8 cellular contexts compared by ENCODE assay signal in genomic region chr6:106163446-106163965, GRCh38.
DNase-seq lines count a peak whose midpoint lies in the region; ATAC-seq and TF ChIP-seq lines count a peak whose summit lies in the region.

No MANE protein-coding gene starts in this region.

- peaks cover 4 to 15% (median 9%) of the 10 kb centered on the region in 4 donors for H3K4me1 ChIP-seq in Peyer's patch
- H3K4me1 ChIP-seq in lower lobe of right lung = peaks cover 12% of the 10 kb centered on the region

- H3K36me3 ChIP-seq in Peyer's patch (no peaks in the 10 kb centered on the region), lower lobe of right lung (no peaks in the 10 kb centered on the region)

- intact Hi-C loops in lower lobe of right lung (cut with DNase I) = no loop called here

- TF ChIP-seq CTCF in HFFc6 (IDR thresholded peaks at IDR 0.05) (peak; percentile 29), Peyer's patch (IDR thresholded peaks at IDR 0.05) (peak in 2 of 6 experiments; percentile 14 to 20), lower lobe of right lung (IDR thresholded peaks at IDR 0.05) (no peak)

- peaks cover 7% of the 10 kb centered on the region for H3K36me3 Mint-ChIP-seq in HFFc6 (ENCODE audit: low read depth)
- H3K36me3 Mint-ChIP-seq in stimulated activated naive CD8-positive, alpha-beta T cell treated with anti-CD3 and anti-CD28 coated beads, Interleukin-15, Interleukin-2, amounts not matched to agents 100 ng/mL and 50 ng/mL, for 24 hours (ENCODE audit: low read depth) = peaks cover 4% of the 10 kb centered on the region

- peak overlapping the region; percentile 100 for H3K27ac Mint-ChIP-seq in HFFc6
- H3K27ac Mint-ChIP-seq in stimulated activated naive CD8-positive, alpha-beta T cell treated with anti-CD3 and anti-CD28 coated beads, Interleukin-15, Interleukin-2, amounts not matched to agents 100 ng/mL and 50 ng/mL, for 24 hours = peak overlapping the region; percentile 98

- H3K4me3 ChIP-seq in Peyer's patch (peak overlapping the region in 1 of 4 donors; percentile 2), lower lobe of right lung (peak overlapping the region; percentile 17)

- H3K27me3 ChIP-seq in Peyer's patch = no peaks in the 10 kb centered on the region
- H3K27me3 ChIP-seq in lower lobe of right lung (ENCODE audit: low read depth) = no peaks in the 10 kb centered on the region

- peak; percentile 50 for DNase-seq in GM04504 (ENCODE audit: low read depth)
- DNase-seq in HFFc6 = peak; percentile 82
- peak in 2 of 3 donors; percentile 63 to 77 for DNase-seq in Peyer's patch
- DNase-seq in astrocyte of the hippocampus (ENCODE audit: low read depth, low spot score) = peak; percentile 64
- DNase-seq in lower lobe of right lung = peak; percentile 55

- peaks cover 71% of the 10 kb centered on the region for H3K4me1 Mint-ChIP-seq in HFFc6 (ENCODE audit: low read depth)
- H3K4me1 Mint-ChIP-seq in stimulated activated naive CD8-positive, alpha-beta T cell treated with anti-CD3 and anti-CD28 coated beads, Interleukin-15, Interleukin-2, amounts not matched to agents 100 ng/mL and 50 ng/mL, for 24 hours (ENCODE audit: low read depth) = peaks cover 63% of the 10 kb centered on the region

- H3K9me3 ChIP-seq in Peyer's patch (no peaks in the 10 kb centered on the region), lower lobe of right lung (no peaks in the 10 kb centered on the region)

- ATAC-seq in lower lobe of right lung = peak; percentile 63 to 76
- no peak for ATAC-seq in GM19324 (IDR thresholded peaks at IDR 0.05; ENCODE audit: low FRiP score, unreplicated experiment)
- ATAC-seq in HG02884 (IDR thresholded peaks at IDR 0.05; ENCODE audit: unreplicated experiment) = no peak

- H3K27ac ChIP-seq in Peyer's patch (peak overlapping the region; percentile 76 to 82 (median 81)), lower lobe of right lung (peak overlapping the region; percentile 87)

- peaks cover 4% of the 10 kb centered on the region for H3K27me3 Mint-ChIP-seq in HFFc6 (ENCODE audit: insufficient read depth)
- no peaks in the 10 kb centered on the region for H3K27me3 Mint-ChIP-seq in stimulated activated naive CD8-positive, alpha-beta T cell treated with anti-CD3 and anti-CD28 coated beads, Interleukin-15, Interleukin-2, amounts not matched to agents 100 ng/mL and 50 ng/mL, for 24 hours

- H3K9me3 Mint-ChIP-seq in HFFc6 = no peaks in the 10 kb centered on the region
- H3K9me3 Mint-ChIP-seq in stimulated activated naive CD8-positive, alpha-beta T cell treated with anti-CD3 and anti-CD28 coated beads, Interleukin-15, Interleukin-2, amounts not matched to agents 100 ng/mL and 50 ng/mL, for 24 hours = peaks cover 6% of the 10 kb centered on the region

- no peak for TF ChIP-seq POLR2A in Peyer's patch (IDR thresholded peaks at IDR 0.05)

- H3K4me3 Mint-ChIP-seq in HFFc6 = peak overlapping the region; percentile 80
- peak overlapping the region; percentile 79 for H3K4me3 Mint-ChIP-seq in stimulated activated naive CD8-positive, alpha-beta T cell treated with anti-CD3 and anti-CD28 coated beads, Interleukin-15, Interleukin-2, amounts not matched to agents 100 ng/mL and 50 ng/mL, for 24 hours

Comparison
In these comparisons a context has a peak if more than half of its experiments do, and no peak if none do; other contexts are left out.
1. ATAC-seq: peak in lower lobe of right lung (2 of 2); none in GM19324 (single experiment) and HG02884 (single experiment).
2. Peak in every context shown above with its lines, with median percentiles within 50 percentile points of each other: DNase-seq.